Comparison of ENCODE assay signal across 35 cellular contexts in the genomic region with DNA sequence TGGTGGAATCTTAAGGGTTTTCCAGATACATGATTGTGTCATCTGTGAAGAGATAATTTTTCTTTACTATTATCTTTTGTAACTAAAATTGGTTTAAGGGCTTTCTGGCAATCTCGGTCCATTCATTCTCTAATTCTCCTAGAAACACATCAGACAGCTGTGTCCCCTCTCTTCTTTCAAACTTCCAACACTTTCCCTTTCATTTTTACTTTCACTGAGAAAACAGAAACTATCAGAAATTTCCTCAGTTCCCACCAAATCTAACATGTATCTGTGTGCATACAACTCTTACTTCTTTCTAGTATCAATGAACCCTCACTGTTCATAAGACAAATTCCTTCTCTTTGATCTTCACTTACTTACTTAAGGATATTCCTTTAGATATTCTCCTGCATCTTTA. TPM values are rescaled to one million over a fixed set of nuclear protein-coding genes. Genes with fewer than 3 reads are reported as not detected.
DNase-seq lines count a peak whose midpoint lies in the region; ATAC-seq, FAIRE-seq and TF ChIP-seq lines count a peak whose summit lies in the region.
"Had no signal": no experiment of that assay in that cellular context is flagged by ENCODE, and none has a peak within 500 bp of the region (broad histone marks: within the 10 kb centered on the region; RNA-seq: fewer than 3 reads in every experiment).

No MANE protein-coding gene starts in this region.

- no peak for DNase-seq in T-helper 2 cell treated with Interferon-gamma antibody and Interleukin-4, amounts not matched to agents 5 μg/mL and 100 μg/mL, for 36 hours (ENCODE audit: low spot score)
- DNase-seq in T-helper 2 cell (no peak), D721Med (ENCODE audit: insufficient read length, low spot score) (no peak), astrocyte (ENCODE audit: low read depth) (no peak), naive B cell (no peak), HEK293T (ENCODE audit: extremely low spot score) (no peak), inferior parietal cortex (ENCODE audit: extremely low spot score) (no peak)
- DNase-seq: activated CD4-positive, alpha-beta memory T cell treated with anti-CD3 and anti-CD28 coated beads for 36 hours; activated CD4-positive, CD25-positive, alpha-beta regulatory T cell; activated CD8-positive, alpha-beta memory T cell treated with anti-CD3 and anti-CD28 coated beads, Interleukin-2, amount 50 U/mL, for 48 hours; CD4-positive, alpha-beta T cell; Karpas-422; left ventricle myocardium inferior; NCI-H1417 treated with DMSO at 0.1 percent for 48 hours; NCI-H2081; NCI-H345; NCI-H748 treated with DMSO at 0.1 percent for 48 hours; nucleus accumbens; Peyer's patch; psoas muscle; SHP77; stimulated activated CD4-positive, alpha-beta T cell treated with anti-CD3 and anti-CD28 coated beads, Interleukin-4, amount 100 ng/mL, for 1 hour; SW 1271; thyroid gland had no signal

- peak overlapping the region; percentile 23 for H3K27ac Mint-ChIP-seq in T-helper 2 cell treated with Interferon-gamma antibody and Interleukin-4, amounts not matched to agents 5 μg/mL and 100 μg/mL, for 36 hours
- H3K27ac Mint-ChIP-seq in astrocyte (ENCODE audit: unreplicated experiment): no peak overlapping the region
- H3K27ac Mint-ChIP-seq in naive B cell: peak overlapping the region in 5 of 6 donors; percentile 3 to 28 (median 16)
- H3K27ac Mint-ChIP-seq: activated CD4-positive, alpha-beta memory T cell treated with anti-CD3 and anti-CD28 coated beads for 36 hours; activated naive CD4-positive, alpha-beta T cell treated with anti-CD3 and anti-CD28 coated beads, Interleukin-2, amount 50 U/mL, for 72 hours; activated T-helper 17 cell treated with anti-CD3 and anti-CD28 coated beads, Interleukin-2, amount 50 U/mL, for 72 hours; CD4-positive, alpha-beta T cell had no signal

- no peak overlapping the region for H3K9ac ChIP-seq in astrocyte (ENCODE audit: low read length)

- FAIRE-seq in D721Med (lab: Jason Lieb, UNC) (peak; percentile 32), astrocyte (lab: Jason Lieb, UNC) (peak; percentile 39)
- FAIRE-seq: colon, HepG2, keratinocyte had no signal

- no peaks in the 10 kb centered on the region for H3K27me3 ChIP-seq in astrocyte (ENCODE audit: insufficient read depth, low read length)
- H3K27me3 ChIP-seq: ascending aorta, cardiac muscle cell, Peyer's patch, thyroid gland, vagina had no signal

- H3K4me2 ChIP-seq in astrocyte (ENCODE audit: low read length): no peak overlapping the region

- H4K20me1 ChIP-seq in astrocyte (ENCODE audit: insufficient read depth, low read length): peaks cover 9% of the 10 kb centered on the region

- no peak overlapping the region for H3K4me3 ChIP-seq in astrocyte (ENCODE audit: insufficient read depth, low read depth, low read length)
- H3K4me3 ChIP-seq: ascending aorta, cardiac muscle cell, HAP-1, left ventricle myocardium inferior, Peyer's patch, psoas muscle, thyroid gland, vagina had no signal

- no peak overlapping the region for H3K27ac ChIP-seq in astrocyte (ENCODE audit: low read depth, low read length)
- H3K27ac ChIP-seq: ascending aorta, cardiac muscle cell, left ventricle myocardium inferior, Peyer's patch, psoas muscle, thyroid gland, vagina had no signal

- ATAC-seq in naive B cell (ENCODE audit: low read depth in 2 of 2) (no peak), GM19023 (IDR thresholded peaks at IDR 0.05; ENCODE audit: unreplicated experiment) (no peak)
- ATAC-seq: activated naive CD4-positive, alpha-beta T cell treated with anti-CD3 and anti-CD28 coated beads, Interleukin-2, amount 50 U/mL, for 72 hours; activated T-helper 17 cell treated with anti-CD3 and anti-CD28 coated beads, Interleukin-2, amount 50 U/mL, for 72 hours; HepG2; psoas muscle; sciatic nerve had no signal

- no peaks in the 10 kb centered on the region for H3K9me3 Mint-ChIP-seq in T-helper 2 cell treated with Interferon-gamma antibody and Interleukin-4, amounts not matched to agents 5 μg/mL and 100 μg/mL, for 36 hours
- H3K9me3 Mint-ChIP-seq in astrocyte (ENCODE audit: unreplicated experiment) (no peaks in the 10 kb centered on the region), naive B cell (peaks cover 0 to 2% (median 0%) of the 10 kb centered on the region in 7 donors)
- H3K9me3 Mint-ChIP-seq: activated CD4-positive, alpha-beta memory T cell treated with anti-CD3 and anti-CD28 coated beads for 36 hours; activated naive CD4-positive, alpha-beta T cell treated with anti-CD3 and anti-CD28 coated beads, Interleukin-2, amount 50 U/mL, for 72 hours; activated T-helper 17 cell treated with anti-CD3 and anti-CD28 coated beads, Interleukin-2, amount 50 U/mL, for 72 hours had no signal

- POLR2A ChIA-PET in HEK293T (lab: Yijun Ruan, JAX): no interaction called here

- CTCF ChIA-PET in HEK293T (lab: Yijun Ruan, JAX): no interaction called here

- H3K4me3 Mint-ChIP-seq in T-helper 2 cell treated with Interferon-gamma antibody and Interleukin-4, amounts not matched to agents 5 μg/mL and 100 μg/mL, for 36 hours: no peak overlapping the region
- H3K4me3 Mint-ChIP-seq in astrocyte (ENCODE audit: unreplicated experiment): no peak overlapping the region
- H3K4me3 Mint-ChIP-seq in naive B cell: no peak overlapping the region
- H3K4me3 Mint-ChIP-seq: activated CD4-positive, alpha-beta memory T cell treated with anti-CD3 and anti-CD28 coated beads for 36 hours; activated T-helper 17 cell treated with anti-CD3 and anti-CD28 coated beads, Interleukin-2, amount 50 U/mL, for 72 hours; CD4-positive, alpha-beta T cell had no signal

- H3K79me2 ChIP-seq in astrocyte (ENCODE audit: insufficient read depth, low read length): peaks cover 92% of the 10 kb centered on the region

- H3K9me3 ChIP-seq in astrocyte (ENCODE audit: insufficient read depth, low read depth, low read length): no peaks in the 10 kb centered on the region
- H3K9me3 ChIP-seq: ascending aorta, HAP-1, Peyer's patch, psoas muscle, thyroid gland, vagina had no signal

- no peak overlapping the region for H2AFZ ChIP-seq in astrocyte (ENCODE audit: low read depth, low read length)

- peaks cover 63% of the 10 kb centered on the region for H3K36me3 Mint-ChIP-seq in T-helper 2 cell treated with Interferon-gamma antibody and Interleukin-4, amounts not matched to agents 5 μg/mL and 100 μg/mL, for 36 hours (ENCODE audit: low read depth)
- H3K36me3 Mint-ChIP-seq in astrocyte (ENCODE audit: low read depth, unreplicated experiment) (peaks cover 4% of the 10 kb centered on the region), naive B cell (peaks cover 22 to 24% of the 10 kb centered on the region in 2 donors)

- H3K36me3 ChIP-seq in astrocyte (ENCODE audit: insufficient read depth, low read length): peaks cover 14% of the 10 kb centered on the region
- H3K36me3 ChIP-seq: cardiac muscle cell, thyroid gland, vagina had no signal

- TF ChIP-seq CTCF in D721Med (IDR thresholded peaks at IDR 0.05; ENCODE audit: insufficient read depth, missing control alignments) (no peak), astrocyte (IDR thresholded peaks at IDR 0.05; ENCODE audit: insufficient read depth, low read depth, low read length) (no peak)

- no peaks in the 10 kb centered on the region for H3K4me1 ChIP-seq in astrocyte (ENCODE audit: insufficient read depth, low read length)
- H3K4me1 ChIP-seq: ascending aorta, left ventricle myocardium inferior, Peyer's patch, psoas muscle, thyroid gland, vagina had no signal

- H3K27me3 Mint-ChIP-seq in T-helper 2 cell treated with Interferon-gamma antibody and Interleukin-4, amounts not matched to agents 5 μg/mL and 100 μg/mL, for 36 hours (ENCODE audit: low read depth): no peaks in the 10 kb centered on the region
- no peaks in the 10 kb centered on the region for H3K27me3 Mint-ChIP-seq in astrocyte (ENCODE audit: low read depth, unreplicated experiment)
- no peaks in the 10 kb centered on the region for H3K27me3 Mint-ChIP-seq in naive B cell
- H3K27me3 Mint-ChIP-seq: activated CD4-positive, alpha-beta memory T cell treated with anti-CD3 and anti-CD28 coated beads for 36 hours; activated T-helper 17 cell treated with anti-CD3 and anti-CD28 coated beads, Interleukin-2, amount 50 U/mL, for 72 hours; CD4-positive, alpha-beta T cell had no signal

- peaks cover 29% of the 10 kb centered on the region for H3K4me1 Mint-ChIP-seq in T-helper 2 cell treated with Interferon-gamma antibody and Interleukin-4, amounts not matched to agents 5 μg/mL and 100 μg/mL, for 36 hours (ENCODE audit: low read depth)
- H3K4me1 Mint-ChIP-seq in astrocyte (ENCODE audit: low read depth, unreplicated experiment) (no peaks in the 10 kb centered on the region), naive B cell (peaks cover 11 to 42% (median 18%) of the 10 kb centered on the region in 3 donors)

TF ChIP-seq in HEK293T, 16 proteins besides CTCF, POLR2A, EP300 and RAD21:
- no peak for TF ChIP-seq LEF1 (IDR thresholded peaks at IDR 0.05; ENCODE audit: borderline replicate concordance)
- TF ChIP-seq CTBP1 (IDR thresholded peaks at IDR 0.05; ENCODE audit: borderline replicate concordance): no peak
- no peak for TF ChIP-seq ELF4 (IDR thresholded peaks at IDR 0.05)
- no peak for TF ChIP-seq FOXK2 (IDR thresholded peaks at IDR 0.05)
- TF ChIP-seq FOXA1 (IDR thresholded peaks at IDR 0.05): no peak
- no peak for TF ChIP-seq ARNT (IDR thresholded peaks at IDR 0.05)
- TF ChIP-seq SUZ12 (IDR thresholded peaks at IDR 0.05): no peak
- TF ChIP-seq BHLHE40 (IDR thresholded peaks at IDR 0.05; ENCODE audit: borderline replicate concordance): no peak
- TF ChIP-seq SP1 (IDR thresholded peaks at IDR 0.05): no peak

RNA-seq across cellular contexts. Expression of a gene that starts 40.2 kb away (rescaled TPM):
- 0.41 and 0.61 TPM in 2 replicates for total RNA-seq in astrocyte
- polyA plus RNA-seq in naive B cell (ENCODE audit: low read depth in 6 of 6): 1 to 10 TPM in 2 of 6 donors, under 1 TPM in 3, not detected in 1; 0.66 to 1.7 (median 0.88) TPM
- total RNA-seq: activated CD4-positive, alpha-beta memory T cell treated with anti-CD3 and anti-CD28 coated beads for 36 hours; left ventricle myocardium inferior; vagina had no signal
- polyA plus RNA-seq: cardiac muscle cell had no signal

RNA-seq across cellular contexts. Expression of a gene that starts 58.6 kb away (rescaled TPM):
- 24.1 and 26.4 TPM in 2 replicates for total RNA-seq in astrocyte
- polyA plus RNA-seq in naive B cell (ENCODE audit: low read depth in 6 of 6): 10 to 100 TPM; 27.4 to 42.0 (median 29.8) TPM
